ENCODE assay signal across 8 cellular contexts in genomic region chr19:47305309-47305751, GRCh38. TPM values are rescaled to one million over a fixed set of nuclear protein-coding genes. Genes with fewer than 3 reads are reported as not detected.
DNase-seq lines count a peak whose midpoint lies in the region; ATAC-seq, FAIRE-seq and TF ChIP-seq lines count a peak whose summit lies in the region.

No MANE protein-coding gene starts in this region.

- TF ChIP-seq RAD21 in H1 (IDR thresholded peaks at IDR 0.05 in 1 of 2, conservative IDR thresholded peaks at IDR 0.05 in 1 of 2; ENCODE audit: low read depth in 2 of 2, low read length in 2 of 2), result peak; percentile 43 to 49; a peak in 3 of 4 replicates

- peak overlapping the region; percentile 71; the same call in 1 of the 2 replicates for H2AFZ ChIP-seq in H1 (ENCODE audit: low read length)

- no peaks in the 10 kb centered on the region for H3K79me2 ChIP-seq in H1 (ENCODE audit: control insufficient read depth in 1 of 2, insufficient read depth in 2 of 2, low read length in 2 of 2)

- no peaks in the 10 kb centered on the region for H4K20me1 ChIP-seq in H1 (replicated peaks in 1 of 2; ENCODE audit: control insufficient read depth in 1 of 2, insufficient read depth in 2 of 2, low read length in 2 of 2)

- H2BK120ac ChIP-seq in H1 (replicated peaks; ENCODE audit: low read depth, low read length), result no peak overlapping the region

- H3K56ac ChIP-seq in H1 (replicated peaks; ENCODE audit: insufficient read length, low read depth, low read length), result no peak overlapping the region

- no peaks in the 10 kb centered on the region for H3K36me3 Mint-ChIP-seq in naive B cell
- H3K36me3 Mint-ChIP-seq in stimulated activated memory B cell treated with anti-CD40 and anti-IgM and Interleukin-4, amounts not matched to agents 10 μg/mL and 1 μg/mL and 100 μg/mL, for 72 hours, result no peaks in the 10 kb centered on the region

- no peaks in the 10 kb centered on the region for H3K36me3 ChIP-seq in A673 (ENCODE audit: insufficient read depth, low read length, poor library complexity, severe bottlenecking)
- no peaks in the 10 kb centered on the region for H3K36me3 ChIP-seq in H1 (ENCODE audit: control insufficient read depth in 2 of 4, insufficient read depth in 4 of 4, low read length in 3 of 4)

- H3K9ac ChIP-seq in H1 (replicated peaks in 1 of 4; ENCODE audit: extremely low read depth in 1 of 4, low read depth in 3 of 4, low read length in 3 of 4), result no peak overlapping the region

- no peaks in the 10 kb centered on the region for H3K23me2 ChIP-seq in H1 (ENCODE audit: low read depth, low read length)

- no peak for TF ChIP-seq EP300 in H1 (IDR thresholded peaks at IDR 0.05; ENCODE audit: borderline replicate concordance in 1 of 2, low read depth in 2 of 2, low read length in 2 of 2)

- no peak overlapping the region for H3K4ac ChIP-seq in H1 (replicated peaks; ENCODE audit: insufficient read length, low read depth, low read length)

- H3K23ac ChIP-seq in H1 (ENCODE audit: insufficient read length), result no peak overlapping the region

- no TSS peak for BruUV-seq in A673 (replicated peaks; lab: Mats Ljungman, UMichigan)

- no peaks in the 10 kb centered on the region for H3K79me1 ChIP-seq in H1 (ENCODE audit: low read depth, low read length)

- H4K8ac ChIP-seq in H1 (ENCODE audit: extremely low read depth, insufficient read depth, low read length), result no peak overlapping the region

- H3K27ac Mint-ChIP-seq in naive B cell, result peak overlapping the region in 3 of 6 donors; percentile 25 to 76 (median 66)
- peak overlapping the region; percentile 48 for H3K27ac Mint-ChIP-seq in stimulated activated memory B cell treated with anti-CD40 and anti-IgM and Interleukin-4, amounts not matched to agents 10 μg/mL and 1 μg/mL and 100 μg/mL, for 72 hours

- intact Hi-C loops in A673 (cut with micrococcal nuclease; ENCODE audit: unreplicated experiment), result no loop called here

- no peak overlapping the region for H4K91ac ChIP-seq in H1 (replicated peaks; ENCODE audit: insufficient read length, low read length)

- WGBS in H1 (ENCODE audit: extremely low coverage in 1 of 2, insufficient coverage in 1 of 2, insufficient read length in 1 of 2, insufficient replicate concordance in 2 of 2, low coverage in 1 of 2, low lambda C conversion rate in 2 of 2, missing lambda C conversion rate in 1 of 2), 2 experiments, result 21% methylated on average over 14 of the region's 14 CpGs; no CpG with 5 or more reads in 1 of the 2 experiments

- H3K9me3 ChIP-seq in A673 (ENCODE audit: low read depth, low read length, poor library complexity, severe bottlenecking), result no peaks in the 10 kb centered on the region
- H3K9me3 ChIP-seq in H1 (ENCODE audit: insufficient read depth in 2 of 2, low read depth in 1 of 2, low read length in 1 of 2), result no peaks in the 10 kb centered on the region

- in situ Hi-C loops in GM13976 (cut with MboI; ENCODE audit: low sequenced_read_pairs, unreplicated experiment), result no loop called here

- no peak overlapping the region; the same call in 1 of the 2 replicates for H2BK12ac ChIP-seq in H1 (ENCODE audit: low read depth, low read length)

- no peak overlapping the region for H2BK15ac ChIP-seq in H1 (ENCODE audit: low read length)

- H2AK5ac ChIP-seq in H1 (ENCODE audit: low read depth, low read length), result no peak overlapping the region

- no peak overlapping the region for H2BK5ac ChIP-seq in H1 (ENCODE audit: low read depth, low read length)

- POLR2A ChIA-PET in A673 (lab: Charles Lee; ENCODE audit: low non-redundant PET), result no interaction called here
- POLR2A ChIA-PET in H1 (lab: Charles Lee; ENCODE audit: partially characterized antibody), result no interaction called here

- H3K27ac ChIP-seq in A673 (ENCODE audit: low read depth, low read length, poor library complexity, severe bottlenecking), result no peak overlapping the region
- no peak overlapping the region for H3K27ac ChIP-seq in H1 (ENCODE audit: low read depth, low read length)

- no peak overlapping the region for H3K4me3 Mint-ChIP-seq in naive B cell
- H3K4me3 Mint-ChIP-seq in stimulated activated memory B cell treated with anti-CD40 and anti-IgM and Interleukin-4, amounts not matched to agents 10 μg/mL and 1 μg/mL and 100 μg/mL, for 72 hours, result peak overlapping the region; percentile 34

- H3K27me3 ChIP-seq in A673 (replicated peaks; ENCODE audit: insufficient read depth, low read depth, low read length, poor library complexity) (no peaks in the 10 kb centered on the region), H1 (replicated peaks in 1 of 4; ENCODE audit: control insufficient read depth in 3 of 4, extremely low read depth in 1 of 4, insufficient read depth in 3 of 4, low read length in 3 of 4) (no peaks in the 10 kb centered on the region)

- FAIRE-seq in H1 (lab: Jason Lieb, UNC), result peak; percentile 89

- H2BK20ac ChIP-seq in H1 (ENCODE audit: low read length), result no peak overlapping the region

- H3K4me1 Mint-ChIP-seq in naive B cell, result peaks cover 13 to 17% (median 17%) of the 10 kb centered on the region in 3 donors
- H3K4me1 Mint-ChIP-seq in stimulated activated memory B cell treated with anti-CD40 and anti-IgM and Interleukin-4, amounts not matched to agents 10 μg/mL and 1 μg/mL and 100 μg/mL, for 72 hours, result peaks cover 42% of the 10 kb centered on the region

- TF ChIP-seq CTCF in A673 (conservative IDR thresholded peaks at IDR 0.05; ENCODE audit: low read depth, low read length) (peak; percentile 97), GM13976 (IDR thresholded peaks at IDR 0.05; ENCODE audit: borderline replicate concordance, control extremely low read depth, extremely low read depth, insufficient read depth, missing control alignments) (peak; percentile 87), H1 (IDR thresholded peaks at IDR 0.05; ENCODE audit: control extremely low read depth in 1 of 3, insufficient read depth in 1 of 3, low read depth in 1 of 3, low read length in 3 of 3) (peak; percentile 79 to 98 (median 94))

- H3K18ac ChIP-seq in H1 (ENCODE audit: extremely low read depth, low read length), result no peak overlapping the region

- H3K4me1 ChIP-seq in A673 (ENCODE audit: insufficient read depth, low read length, poor library complexity, severe bottlenecking), result no peaks in the 10 kb centered on the region
- H3K4me1 ChIP-seq in H1 (replicated peaks in 1 of 4; ENCODE audit: control insufficient read depth in 3 of 4, insufficient read depth in 4 of 4, low read length in 3 of 4), result peaks cover 0 to 2% (median 0%) of the 10 kb centered on the region in 4 experiments; a peak in 2 of 7 replicates

- no peak overlapping the region for H3K14ac ChIP-seq in H1 (ENCODE audit: insufficient read length)

- no peak overlapping the region for H3K4me3 ChIP-seq in A673 (ENCODE audit: low read depth, low read length, poor library complexity, severe bottlenecking)
- 0 out of 8 replicates have a peak overlapping the region, but pooled peaks of 1 of the 4 experiments have one; percentile 15 for H3K4me3 ChIP-seq in H1 (ENCODE audit: extremely low read depth in 1 of 4, insufficient read depth in 2 of 4, low read depth in 3 of 4, low read length in 4 of 4)

- no peak for TF ChIP-seq POLR2A in H1 (IDR thresholded peaks at IDR 0.05; ENCODE audit: control extremely low read depth in 1 of 2, low read depth in 2 of 2, low read length in 2 of 2)

- peak; percentile 80 for DNase-seq in A673 (ENCODE audit: low spot score)
- peak; percentile 50 for DNase-seq in GM13976 (ENCODE audit: low spot score)
- DNase-seq in NCI-H345 treated with DMSO at 0.1 percent for 48 hours (lab: John Stamatoyannopoulos, UW; ENCODE audit: unreplicated experiment), result peak; percentile 7
- peak; percentile 67 to 75 for DNase-seq in activated CD4-positive, alpha-beta T cell treated with anti-CD3 and anti-CD28 coated beads, Interleukin-2, amount 50 U/mL, for 48 hours
- peak; percentile 51 to 96 for DNase-seq in H1 (ENCODE audit: low read depth in 1 of 2, low spot score in 2 of 2)
- peak; percentile 42 for DNase-seq in naive B cell

- ATAC-seq in naive B cell (ENCODE audit: low read depth in 2 of 2) (peak; percentile 68 to 85), HG02798 (IDR thresholded peaks at IDR 0.05; ENCODE audit: poor library complexity, unreplicated experiment) (no peak)
- ATAC-seq in stimulated activated memory B cell treated with anti-CD40 and anti-IgM and Interleukin-4, amounts not matched to agents 10 μg/mL and 1 μg/mL and 100 μg/mL, for 72 hours, result peak; percentile 34

- H3K27me3 Mint-ChIP-seq in naive B cell, result peaks cover 6 to 53% (median 48%) of the 10 kb centered on the region in 3 donors
- H3K27me3 Mint-ChIP-seq in stimulated activated memory B cell treated with anti-CD40 and anti-IgM and Interleukin-4, amounts not matched to agents 10 μg/mL and 1 μg/mL and 100 μg/mL, for 72 hours, result peaks cover 78% of the 10 kb centered on the region

- no peak overlapping the region for H4K5ac ChIP-seq in H1 (ENCODE audit: insufficient read length, low read depth, low read length)

- no peaks in the 10 kb centered on the region for H3K9me3 Mint-ChIP-seq in naive B cell
- H3K9me3 Mint-ChIP-seq in stimulated activated memory B cell treated with anti-CD40 and anti-IgM and Interleukin-4, amounts not matched to agents 10 μg/mL and 1 μg/mL and 100 μg/mL, for 72 hours, result no peaks in the 10 kb centered on the region

- H3K4me2 ChIP-seq in H1 (ENCODE audit: insufficient read depth in 1 of 2, low read depth in 2 of 2, low read length in 2 of 2), result peak overlapping the region in 1 of 2 experiments; percentile 57; a peak in 1 of 4 replicates

- CTCF ChIA-PET in A673 (lab: Charles Lee), result interaction anchor here (0.7 kb wide), 2 partner anchors 30 to 179 kb away, joined by 6 to 7 read pairs; no protein-coding TSS in a partner anchor
- CTCF ChIA-PET in H1 (lab: Charles Lee; ENCODE audit: partially characterized antibody), result interaction anchor here (0.5 to 3.7 kb wide), 10 partner anchors 9 to 86 kb away, joined by 3 to 32 read pairs (median 6); no protein-coding TSS in a partner anchor

RNA-seq across cellular contexts. Expression of gene C5AR1, which starts 4.3 kb away (rescaled TPM):
- total RNA-seq in A673 (2021), result 0.92 and 1.2 TPM in 2 replicates
- 0.21 TPM in 1 of 2 replicates, not detected in the other for total RNA-seq in H1 (2021; fragmentation: NEBNext Ultra II Directional; extraction: Animal tissue kit (Norgen Biotek cat#: 25700))
- polyA plus RNA-seq in H1 (2011; rRNA removed) (0.20 and 0.33 TPM in 2 replicates), naive B cell (ENCODE audit: low read depth in 6 of 6) (under 1 TPM in 5 of 6 donors, not detected in 1; 0.16 to 0.95 (median 0.21) TPM)
- polyA plus RNA-seq in H1 (2011; cell fraction: cytosol; rRNA removed), result 0.17 TPM
- polyA plus RNA-seq in H1 (2011; cell fraction: nucleus; rRNA removed), result 0.39 TPM
- polyA plus RNA-seq in H1 (2012, experiment 1 of 2), result 0.09 to 0.25 TPM in 2 of 4 replicates, not detected in the others
- 0.07 TPM for polyA plus RNA-seq in H1 (2012, experiment 2 of 2)
- polyA plus RNA-seq in H1 (2013, experiment 1 of 2), result 0.08 TPM
- polyA plus RNA-seq in H1 (2013, experiment 2 of 2), result 0.13 TPM
- polyA minus RNA-seq in H1 (2011; rRNA and poly(A)+ RNA removed), result not detected in 2 replicates
- polyA minus RNA-seq in H1 (2011; cell fraction: cytosol; rRNA and poly(A)+ RNA removed), result not detected
- not detected for polyA minus RNA-seq in H1 (2011; cell fraction: nucleus; rRNA and poly(A)+ RNA removed)

RNA-seq across cellular contexts. Expression of gene C5AR2, which starts 26.6 kb away (rescaled TPM):
- total RNA-seq in A673 (2021), result 0.04 TPM in 1 of 2 replicates, not detected in the other
- 0.15 TPM in 1 of 2 replicates, not detected in the other for total RNA-seq in H1 (2021; fragmentation: NEBNext Ultra II Directional; extraction: Animal tissue kit (Norgen Biotek cat#: 25700))
- polyA plus RNA-seq in H1 (2011; rRNA removed), result 0.06 and 0.08 TPM in 2 replicates
- 0.16 TPM for polyA plus RNA-seq in H1 (2011; cell fraction: cytosol; rRNA removed)
- 0.46 TPM for polyA plus RNA-seq in H1 (2011; cell fraction: nucleus; rRNA removed)
- polyA plus RNA-seq in H1 (2012, experiment 1 of 2), result 0.08 to 0.18 TPM in 2 of 4 replicates, not detected in the others
- not detected for polyA plus RNA-seq in H1 (2012, experiment 2 of 2)
- 0.34 TPM for polyA plus RNA-seq in H1 (2013, experiment 1 of 2)
- 0.28 TPM for polyA plus RNA-seq in H1 (2013, experiment 2 of 2)
- 0.03 and 0.12 TPM in 2 replicates for polyA minus RNA-seq in H1 (2011; rRNA and poly(A)+ RNA removed)
- polyA minus RNA-seq in H1 (2011; cell fraction: cytosol; rRNA and poly(A)+ RNA removed), result not detected
- 1.3 TPM for polyA minus RNA-seq in H1 (2011; cell fraction: nucleus; rRNA and poly(A)+ RNA removed)
- not detected for polyA plus RNA-seq in naive B cell (ENCODE audit: low read depth in 6 of 6)

RNA-seq across cellular contexts. Expression of gene INAFM1, which starts 30.6 kb away (rescaled TPM):
- 13.8 and 15.9 TPM in 2 replicates for total RNA-seq in A673 (2021)
- 3.4 and 4.4 TPM in 2 replicates for total RNA-seq in H1 (2021; fragmentation: NEBNext Ultra II Directional; extraction: Animal tissue kit (Norgen Biotek cat#: 25700))
- polyA plus RNA-seq in H1 (2011; rRNA removed), result 2.6 and 3.9 TPM in 2 replicates
- polyA plus RNA-seq in H1 (2011; cell fraction: cytosol; rRNA removed), result 1.9 TPM
- polyA plus RNA-seq in H1 (2011; cell fraction: nucleus; rRNA removed), result 4.5 TPM
- 3.1 to 5.1 TPM (median 4.6 TPM) in 4 replicates for polyA plus RNA-seq in H1 (2012, experiment 1 of 2)
- 1.00 TPM for polyA plus RNA-seq in H1 (2012, experiment 2 of 2)
- 4.0 TPM for polyA plus RNA-seq in H1 (2013, experiment 1 of 2)
- 4.1 TPM for polyA plus RNA-seq in H1 (2013, experiment 2 of 2)
- 0.59 TPM in 1 of 2 replicates, not detected in the other for polyA minus RNA-seq in H1 (2011; rRNA and poly(A)+ RNA removed)
- polyA minus RNA-seq in H1 (2011; cell fraction: cytosol; rRNA and poly(A)+ RNA removed), result 1.2 TPM
- polyA minus RNA-seq in H1 (2011; cell fraction: nucleus; rRNA and poly(A)+ RNA removed), result 1.9 TPM
- 1 to 10 TPM; 3.9 to 7.7 (median 5.6) TPM for polyA plus RNA-seq in naive B cell (ENCODE audit: low read depth in 6 of 6)

RNA-seq across cellular contexts. Expression of gene DHX34, which starts 43.8 kb away (rescaled TPM):
- 24.5 and 29.6 TPM in 2 replicates for total RNA-seq in A673 (2021)
- 24.1 and 24.3 TPM in 2 replicates for total RNA-seq in H1 (2021; fragmentation: NEBNext Ultra II Directional; extraction: Animal tissue kit (Norgen Biotek cat#: 25700))
- polyA plus RNA-seq in H1 (2011; rRNA removed), result 17.5 and 27.2 TPM in 2 replicates
- 20.5 TPM for polyA plus RNA-seq in H1 (2011; cell fraction: cytosol; rRNA removed)
- 78.3 TPM for polyA plus RNA-seq in H1 (2011; cell fraction: nucleus; rRNA removed)
- polyA plus RNA-seq in H1 (2012, experiment 1 of 2), result 16.6 to 25.5 TPM (median 22.8 TPM) in 4 replicates
- 14.0 TPM for polyA plus RNA-seq in H1 (2012, experiment 2 of 2)
- 15.8 TPM for polyA plus RNA-seq in H1 (2013, experiment 1 of 2)
- 15.5 TPM for polyA plus RNA-seq in H1 (2013, experiment 2 of 2)
- 14.8 and 17.6 TPM in 2 replicates for polyA minus RNA-seq in H1 (2011; rRNA and poly(A)+ RNA removed)
- 21.8 TPM for polyA minus RNA-seq in H1 (2011; cell fraction: cytosol; rRNA and poly(A)+ RNA removed)
- polyA minus RNA-seq in H1 (2011; cell fraction: nucleus; rRNA and poly(A)+ RNA removed), result 31.7 TPM
- polyA plus RNA-seq in naive B cell (ENCODE audit: low read depth in 6 of 6), result 10 to 100 TPM in 1 of 6 donors, 1 to 10 TPM in 4, not detected in 1; 3.0 to 13.3 (median 4.1) TPM

RNA-seq across cellular contexts. Expression of gene CCDC9, which starts 49.0 kb away (rescaled TPM):
- 36.4 and 39.7 TPM in 2 replicates for total RNA-seq in A673 (2021)
- 25.7 and 29.8 TPM in 2 replicates for total RNA-seq in H1 (2021; fragmentation: NEBNext Ultra II Directional; extraction: Animal tissue kit (Norgen Biotek cat#: 25700))
- polyA plus RNA-seq in H1 (2011; rRNA removed) (3.7 and 7.0 TPM in 2 replicates), naive B cell (ENCODE audit: low read depth in 6 of 6) (10 to 100 TPM in 2 of 6 donors, 1 to 10 TPM in 4; 7.8 to 13.2 (median 8.8) TPM)
- polyA plus RNA-seq in H1 (2011; cell fraction: cytosol; rRNA removed), result 8.7 TPM
- 11.6 TPM for polyA plus RNA-seq in H1 (2011; cell fraction: nucleus; rRNA removed)
- 18.0 to 31.1 TPM (median 28.0 TPM) in 4 replicates for polyA plus RNA-seq in H1 (2012, experiment 1 of 2)
- 17.9 TPM for polyA plus RNA-seq in H1 (2012, experiment 2 of 2)
- 13.5 TPM for polyA plus RNA-seq in H1 (2013, experiment 1 of 2)
- polyA plus RNA-seq in H1 (2013, experiment 2 of 2), result 12.8 TPM
- 2.9 and 3.3 TPM in 2 replicates for polyA minus RNA-seq in H1 (2011; rRNA and poly(A)+ RNA removed)
- 4.3 TPM for polyA minus RNA-seq in H1 (2011; cell fraction: cytosol; rRNA and poly(A)+ RNA removed)
- 5.3 TPM for polyA minus RNA-seq in H1 (2011; cell fraction: nucleus; rRNA and poly(A)+ RNA removed)

Comparison
In these comparisons a context has a peak if more than half of its experiments do, and no peak if none do; other contexts are left out.
1. DNase-seq: peak in every context shown above with its lines; median percentile 80 in A673; 74 in H1; 71 in activated CD4-positive, alpha-beta T cell treated with anti-CD3 and anti-CD28 coated beads, Interleukin-2, amount 50 U/mL, for 48 hours; 50 in GM13976; 42 in naive B cell; 7 in NCI-H345 treated with DMSO at 0.1 percent for 48 hours.